Comparison of ENCODE assay signal across 23 cellular contexts in the genomic region with DNA sequence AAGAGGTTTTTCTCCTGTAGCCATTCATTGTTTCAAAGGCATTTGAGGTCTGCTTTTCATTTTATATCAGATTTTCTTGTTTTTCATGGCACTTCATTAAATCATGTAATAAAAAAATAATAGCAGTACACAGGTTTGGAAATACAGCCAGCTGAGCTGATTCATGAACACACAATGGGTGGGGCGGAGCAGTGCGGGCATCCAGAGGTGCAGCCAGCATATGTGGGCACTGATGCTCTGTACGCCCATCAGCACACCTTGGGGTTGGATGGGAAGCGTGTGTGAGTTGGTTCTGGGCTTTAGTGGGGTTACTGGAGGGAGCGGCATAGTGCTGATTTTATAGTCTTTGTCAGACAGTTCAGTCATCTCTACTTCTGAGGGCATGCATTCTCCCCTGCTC. TPM values are rescaled to one million over a fixed set of nuclear protein-coding genes. Genes with fewer than 3 reads are reported as not detected.
"Had no signal": no experiment of that assay in that cellular context is flagged by ENCODE, and none has a peak within 500 bp of the region (broad histone marks: within the 10 kb centered on the region; RNA-seq: fewer than 3 reads in every experiment).

No MANE protein-coding gene starts in this region.

- H3K9ac ChIP-seq: neural progenitor cell had no signal

- H2AFZ ChIP-seq: neural progenitor cell had no signal

- H3K27me3 ChIP-seq: ovary, right atrium auricular region, sigmoid colon had no signal

- H3K9me3 ChIP-seq: ovary, right atrium auricular region, sigmoid colon, stomach had no signal

- H3K36me3 ChIP-seq: neural progenitor cell, ovary, right atrium auricular region had no signal

- H3K27ac ChIP-seq: heart left ventricle, neural progenitor cell, ovary, right atrium auricular region, sigmoid colon, skin epidermis, stomach had no signal

- H3K4me3 ChIP-seq: heart left ventricle, neural progenitor cell, ovary, right atrium auricular region, sigmoid colon, skin epidermis, stomach had no signal

- DNase-seq: cortex of kidney; effector memory CD4-positive, alpha-beta T cell; heart left ventricle; hippocampal formation; kidney glomerular epithelial cell; natural killer cell; nucleus accumbens; ovary; sigmoid colon; stimulated activated CD4-positive, alpha-beta T cell treated with anti-CD3 and anti-CD28 coated beads, Interleukin-2, amount 100 ng/mL, for 24 hours; stimulated activated naive CD4-positive, alpha-beta T cell; stomach; substantia nigra had no signal

- H3K4me1 ChIP-seq: neural progenitor cell had no signal

- H3K4me2 ChIP-seq: neural progenitor cell had no signal

- ATAC-seq: heart left ventricle, natural killer cell had no signal

RNA-seq across cellular contexts. Expression of gene IRX4, which starts 54.2 kb away (rescaled TPM):
- total RNA-seq: chondrocyte, epithelial cell of proximal tubule, frontal cortex, glomerular endothelial cell, mucosa of gallbladder, myocyte, natural killer cell, posterior vena cava, right atrium auricular region, sigmoid colon, stomach had no signal
- polyA plus RNA-seq: ovary had no signal
